ENCODE assay signal across 9 cellular contexts in genomic region chr10:98331888-98332287, GRCh38.
A peak's percentile ranks its signal among the peaks of the same experiment; 100 is the strongest.
DNase-seq lines count a peak whose midpoint lies in the region; ATAC-seq and TF ChIP-seq lines count a peak whose summit lies in the region.
"Had no signal": no experiment of that assay in that cellular context is flagged by ENCODE, and none has a peak within 500 bp of the region (broad histone marks: within the 10 kb centered on the region; RNA-seq: fewer than 3 reads in every experiment).

No MANE protein-coding gene starts in this region.

- TF ChIP-seq CTCF in NB4 (IDR thresholded peaks at IDR 0.05; ENCODE audit: low read depth, low read length) (peak; percentile 96), mammary epithelial cell (conservative IDR thresholded peaks at IDR 0.05 in 1 of 2, IDR thresholded peaks at IDR 0.05 in 1 of 2; ENCODE audit: extremely low read depth in 1 of 2, insufficient read depth in 1 of 2, low read depth in 1 of 2, low read length in 2 of 2) (peak; percentile 58 to 79), progenitor cell of endocrine pancreas (IDR thresholded peaks at IDR 0.05; ENCODE audit: unreplicated experiment) (peak; percentile 16)

- CTCF ChIA-PET in mammary epithelial cell (lab: Charles Lee; ENCODE audit: low non-redundant PET), result interaction anchor here (0.6 kb wide), 1 partner anchor 998 kb away, joined by 3 read pairs; no protein-coding TSS in a partner anchor
- CTCF ChIA-PET in activated CD8-positive, alpha-beta memory T cell treated with anti-CD3 and anti-CD28 coated beads, Interleukin-2, amount 10 ng/mL, durations not matched to agents 7 days and 5 days (lab: Charles Lee), result interaction anchor here (1.2 to 1.6 kb wide), 2 partner anchors 19 to 67 kb away, joined by 3 read pairs; no protein-coding TSS in a partner anchor

- no peaks in the 10 kb centered on the region for H3K27me3 ChIP-seq in mammary epithelial cell (ENCODE audit: insufficient read depth, low read length)

- H3K9me3 ChIP-seq in mammary epithelial cell (replicated peaks; ENCODE audit: insufficient read depth, low read length), result no peaks in the 10 kb centered on the region

- H3K4me3 Mint-ChIP-seq in activated T-cell treated with anti-CD3 and anti-CD28 coated beads, Interleukin-2, amount 50 U/mL, for 72 hours, result no peak overlapping the region
- no peak overlapping the region for H3K4me3 Mint-ChIP-seq in progenitor cell of endocrine pancreas (ENCODE audit: low read depth)
- no peak overlapping the region for H3K4me3 Mint-ChIP-seq in activated CD8-positive, alpha-beta memory T cell treated with anti-CD3 and anti-CD28 coated beads, Interleukin-2, amount 10 ng/mL, durations not matched to agents 7 days and 5 days
- H3K4me3 Mint-ChIP-seq: activated B cell treated with CpG ODN at 0.5 μM for 24 hours had no signal

- H3K79me2 ChIP-seq in mammary epithelial cell (ENCODE audit: insufficient read depth, low read length), result no peaks in the 10 kb centered on the region

- H3K4me3 ChIP-seq in NB4 (ENCODE audit: low read depth, low read length) (no peak overlapping the region), mammary epithelial cell (replicated peaks in 1 of 3; ENCODE audit: insufficient read depth in 1 of 3, low read depth in 2 of 3, low read length in 3 of 3) (no peak overlapping the region)

- H3K27ac ChIP-seq in mammary epithelial cell (ENCODE audit: insufficient read depth, low read depth, low read length), result no peak overlapping the region

- H3K4me2 ChIP-seq in mammary epithelial cell (ENCODE audit: insufficient read depth, low read depth, low read length), result no peak overlapping the region

- H3K9me3 Mint-ChIP-seq in activated T-cell treated with anti-CD3 and anti-CD28 coated beads, Interleukin-2, amount 50 U/mL, for 72 hours, result no peaks in the 10 kb centered on the region
- H3K9me3 Mint-ChIP-seq in progenitor cell of endocrine pancreas (ENCODE audit: low read depth), result no peaks in the 10 kb centered on the region
- H3K9me3 Mint-ChIP-seq in activated CD8-positive, alpha-beta memory T cell treated with anti-CD3 and anti-CD28 coated beads, Interleukin-2, amount 10 ng/mL, durations not matched to agents 7 days and 5 days (ENCODE audit: low read depth), result no peaks in the 10 kb centered on the region

- in situ Hi-C loops in mammary epithelial cell (cut with MboI; ENCODE audit: low sequenced_read_pairs in 2 of 2), result no loop called here

- H3K36me3 ChIP-seq in mammary epithelial cell (ENCODE audit: insufficient read depth, low read length), result no peaks in the 10 kb centered on the region

- H3K9ac ChIP-seq in mammary epithelial cell (ENCODE audit: insufficient read depth, low read length), result no peak overlapping the region

- H3K4me1 ChIP-seq in mammary epithelial cell (ENCODE audit: insufficient read depth, low read length), result no peaks in the 10 kb centered on the region

- dilution Hi-C loops in mammary epithelial cell (cut with HindIII; ENCODE audit: low sequenced_read_pairs), result no loop called here

- no peaks in the 10 kb centered on the region for H4K20me1 ChIP-seq in mammary epithelial cell (ENCODE audit: insufficient read depth, low read length)

- TF ChIP-seq POLR2A in NB4 (IDR thresholded peaks at IDR 0.05; ENCODE audit: extremely low read depth, insufficient read length), result no peak

- intact Hi-C loops in mammary epithelial cell (cut with micrococcal nuclease), result loop anchor here (1.0 to 2.0 kb wide), 3 partner anchors 23 to 418 kb away; no protein-coding TSS in a partner anchor

- WGBS in mammary epithelial cell (ENCODE audit: low coverage, missing lambda C conversion rate), result 41% methylated on average over 6 of the region's 6 CpGs

- H3K36me3 Mint-ChIP-seq in activated T-cell treated with anti-CD3 and anti-CD28 coated beads, Interleukin-2, amount 50 U/mL, for 72 hours (ENCODE audit: insufficient read depth in 2 of 2), result no peaks in the 10 kb centered on the region
- no peaks in the 10 kb centered on the region for H3K36me3 Mint-ChIP-seq in progenitor cell of endocrine pancreas (ENCODE audit: insufficient read depth)
- no peaks in the 10 kb centered on the region for H3K36me3 Mint-ChIP-seq in activated CD8-positive, alpha-beta memory T cell treated with anti-CD3 and anti-CD28 coated beads, Interleukin-2, amount 10 ng/mL, durations not matched to agents 7 days and 5 days

- H2AFZ ChIP-seq in mammary epithelial cell (ENCODE audit: low read depth, low read length), result no peak overlapping the region

- no peaks in the 10 kb centered on the region for H3K4me1 Mint-ChIP-seq in activated T-cell treated with anti-CD3 and anti-CD28 coated beads, Interleukin-2, amount 50 U/mL, for 72 hours (ENCODE audit: low read depth)
- H3K4me1 Mint-ChIP-seq in progenitor cell of endocrine pancreas (ENCODE audit: low read depth), result no peaks in the 10 kb centered on the region
- no peaks in the 10 kb centered on the region for H3K4me1 Mint-ChIP-seq in activated CD8-positive, alpha-beta memory T cell treated with anti-CD3 and anti-CD28 coated beads, Interleukin-2, amount 10 ng/mL, durations not matched to agents 7 days and 5 days

- H3K27me3 Mint-ChIP-seq in activated T-cell treated with anti-CD3 and anti-CD28 coated beads, Interleukin-2, amount 50 U/mL, for 72 hours (ENCODE audit: low read depth), result peaks cover 14% of the 10 kb centered on the region
- peaks cover 23% of the 10 kb centered on the region for H3K27me3 Mint-ChIP-seq in progenitor cell of endocrine pancreas
- peaks cover 28% of the 10 kb centered on the region for H3K27me3 Mint-ChIP-seq in activated CD8-positive, alpha-beta memory T cell treated with anti-CD3 and anti-CD28 coated beads, Interleukin-2, amount 10 ng/mL, durations not matched to agents 7 days and 5 days

- ATAC-seq in activated T-cell treated with anti-CD3 and anti-CD28 coated beads, Interleukin-2, amount 50 U/mL, for 72 hours (replicated peaks in 1 of 2), result no peak
- ATAC-seq in activated CD8-positive, alpha-beta memory T cell treated with anti-CD3 and anti-CD28 coated beads, Interleukin-2, amount 10 ng/mL, durations not matched to agents 7 days and 5 days, result no peak

- BruUV-seq in mammary epithelial cell (replicated peaks; lab: Mats Ljungman, UMichigan), result no TSS peak

- DNase-seq in activated T-cell treated with anti-CD3 and anti-CD28 coated beads, Interleukin-2, amount 50 U/mL, for 72 hours, result peak; percentile 7 to 8
- DNase-seq in activated T-cell treated with anti-CD3 and anti-CD28 coated beads, Interleukin-2, amount 50 U/mL, for 1 hour, result no peak
- DNase-seq in NB4 (ENCODE audit: low read depth), result peak; percentile 81
- peak; percentile 17 for DNase-seq in mammary epithelial cell
- no peak for DNase-seq in progenitor cell of endocrine pancreas (ENCODE audit: low spot score, unreplicated experiment)
- no peak for DNase-seq in hippocampal formation (lab: John Stamatoyannopoulos, UW)
- DNase-seq in activated CD8-positive, alpha-beta memory T cell treated with anti-CD3 and anti-CD28 coated beads, Interleukin-2, amount 10 ng/mL, durations not matched to agents 7 days and 5 days, result no peak
- DNase-seq in anterior cingulate cortex (lab: John Stamatoyannopoulos, UW), result no peak
- DNase-seq: activated B cell treated with CpG ODN at 0.5 μM for 24 hours had no signal

- H3K27ac Mint-ChIP-seq in activated T-cell treated with anti-CD3 and anti-CD28 coated beads, Interleukin-2, amount 50 U/mL, for 72 hours, result no peak overlapping the region
- H3K27ac Mint-ChIP-seq in progenitor cell of endocrine pancreas, result no peak overlapping the region
- H3K27ac Mint-ChIP-seq in activated CD8-positive, alpha-beta memory T cell treated with anti-CD3 and anti-CD28 coated beads, Interleukin-2, amount 10 ng/mL, durations not matched to agents 7 days and 5 days, result no peak overlapping the region
- H3K27ac Mint-ChIP-seq: activated B cell treated with CpG ODN at 0.5 μM for 24 hours had no signal

Comparison
In these comparisons a context has a peak if more than half of its experiments do, and no peak if none do; other contexts are left out.
1. DNase-seq: peak in activated T-cell treated with anti-CD3 and anti-CD28 coated beads, Interleukin-2, amount 50 U/mL, for 72 hours (2 of 2), NB4 (single experiment) and mammary epithelial cell (single experiment); none in activated T-cell treated with anti-CD3 and anti-CD28 coated beads, Interleukin-2, amount 50 U/mL, for 1 hour (single experiment), progenitor cell of endocrine pancreas (single experiment), hippocampal formation (0 of 2), activated CD8-positive, alpha-beta memory T cell treated with anti-CD3 and anti-CD28 coated beads, Interleukin-2, amount 10 ng/mL, durations not matched to agents 7 days and 5 days (single experiment) and anterior cingulate cortex (0 of 58).
2. CTCF ChIP-seq: peak in every context shown above with its lines; median percentile 96 in NB4; 68 in mammary epithelial cell; 16 in progenitor cell of endocrine pancreas.